Comparison of ENCODE assay signal across 17 cellular contexts in the genomic region with DNA sequence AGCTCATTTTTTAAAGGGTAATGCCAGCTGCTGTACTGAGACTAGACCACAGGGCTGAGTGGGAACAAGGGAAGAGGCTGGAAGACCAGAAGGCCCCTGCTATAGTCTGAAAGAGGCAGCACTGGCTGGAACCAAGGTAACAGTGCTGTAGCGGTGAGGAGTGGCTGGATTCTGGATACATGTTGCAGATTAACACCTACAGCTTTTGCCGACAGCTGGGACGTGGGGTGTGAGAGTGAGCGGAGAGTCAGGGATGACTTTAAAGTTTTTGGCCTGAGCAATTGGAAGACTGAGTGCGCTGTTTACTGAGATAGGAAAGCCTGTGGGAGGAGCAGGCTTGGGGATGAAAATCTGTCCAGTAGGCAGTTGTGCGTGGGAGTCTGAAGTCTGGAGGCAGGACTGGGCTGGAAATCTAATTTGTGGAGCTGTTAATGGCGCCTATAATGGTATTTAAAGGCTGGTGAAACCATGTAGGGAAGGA. TPM values are rescaled to one million over a fixed set of nuclear protein-coding genes. Genes with fewer than 3 reads are reported as not detected.
DNase-seq lines count a peak whose midpoint lies in the region; ATAC-seq and TF ChIP-seq lines count a peak whose summit lies in the region.
"Had no signal": no experiment of that assay in that cellular context is flagged by ENCODE, and none has a peak within 500 bp of the region (broad histone marks: within the 10 kb centered on the region; RNA-seq: fewer than 3 reads in every experiment).

No MANE protein-coding gene starts in this region.

- dilution Hi-C loops in mammary epithelial cell (cut with HindIII; ENCODE audit: low sequenced_read_pairs) = no loop called here

- H3K36me3 ChIP-seq in GM23338 (ENCODE audit: insufficient read depth) = no peaks in the 10 kb centered on the region
- H3K36me3 ChIP-seq in iPS-15b (ENCODE audit: control insufficient read depth, insufficient read depth, low read length) = peaks cover 3% of the 10 kb centered on the region
- H3K36me3 ChIP-seq in mammary epithelial cell (ENCODE audit: insufficient read depth, low read length) = peaks cover 6% of the 10 kb centered on the region

- H3K27ac Mint-ChIP-seq in GM23338 = peak overlapping the region; percentile 95
- H3K27ac Mint-ChIP-seq in activated naive CD8-positive, alpha-beta T cell treated with anti-CD3 and anti-CD28 coated beads, Interleukin-2, amount 10 ng/mL, durations not matched to agents 7 days and 5 days = peak overlapping the region; percentile 5
- H3K27ac Mint-ChIP-seq in T-helper 17 cell = no peak overlapping the region

- H3K9ac ChIP-seq in iPS-15b (ENCODE audit: low read depth, low read length) (peak overlapping the region; percentile 37), mammary epithelial cell (ENCODE audit: insufficient read depth, low read length) (no peak overlapping the region)

- peak; percentile 2 for DNase-seq in GM23338 (ENCODE audit: low spot score)
- DNase-seq in activated naive CD8-positive, alpha-beta T cell treated with anti-CD3 and anti-CD28 coated beads, Interleukin-2, amount 10 ng/mL, durations not matched to agents 7 days and 5 days = no peak
- DNase-seq in posterior cingulate gyrus = peak in 9 of 10 donors; percentile 38 to 92 (median 62)
- DNase-seq in mammary epithelial cell = no peak
- DNase-seq in T-helper 17 cell = no peak
- no peak for DNase-seq in NCI-H2029 treated with DMSO at 0.1 percent for 48 hours (lab: John Stamatoyannopoulos, UW)
- DNase-seq: left colon; NCI-H1436 treated with DMSO at 0.1 percent for 48 hours; NCI-H774; stimulated activated CD4-positive, alpha-beta T cell treated with anti-CD3 and anti-CD28 coated beads, Interleukin-4, amount 100 ng/mL, for 4 hours; stimulated activated naive CD4-positive, alpha-beta T cell treated with Interleukin-2 at 50 U/mL for 16 hours had no signal

- no peak; the same call in 1 of the 3 replicates for ATAC-seq in GM23338
- ATAC-seq in activated naive CD8-positive, alpha-beta T cell treated with anti-CD3 and anti-CD28 coated beads, Interleukin-2, amount 10 ng/mL, durations not matched to agents 7 days and 5 days (ENCODE audit: low read depth) = no peak
- no peak for ATAC-seq in T-helper 17 cell
- no peak for ATAC-seq in GM19467 (IDR thresholded peaks at IDR 0.05; ENCODE audit: unreplicated experiment)

- POLR2A ChIA-PET in activated naive CD8-positive, alpha-beta T cell treated with anti-CD3 and anti-CD28 coated beads, Interleukin-2, amount 10 ng/mL, durations not matched to agents 7 days and 5 days (lab: Charles Lee) = no interaction called here

- H3K9me3 Mint-ChIP-seq in GM23338 = no peaks in the 10 kb centered on the region; the same call in 2 of the 3 replicates
- H3K9me3 Mint-ChIP-seq in activated naive CD8-positive, alpha-beta T cell treated with anti-CD3 and anti-CD28 coated beads, Interleukin-2, amount 10 ng/mL, durations not matched to agents 7 days and 5 days = no peaks in the 10 kb centered on the region

- peaks cover 32% of the 10 kb centered on the region for H3K4me1 Mint-ChIP-seq in GM23338
- peaks cover 4% of the 10 kb centered on the region for H3K4me1 Mint-ChIP-seq in activated naive CD8-positive, alpha-beta T cell treated with anti-CD3 and anti-CD28 coated beads, Interleukin-2, amount 10 ng/mL, durations not matched to agents 7 days and 5 days
- peaks cover 11% of the 10 kb centered on the region for H3K4me1 Mint-ChIP-seq in T-helper 17 cell

- peaks cover 14% of the 10 kb centered on the region for H3K27me3 Mint-ChIP-seq in GM23338 (ENCODE audit: insufficient read depth, low read depth, poor library complexity)
- no peaks in the 10 kb centered on the region for H3K27me3 Mint-ChIP-seq in activated naive CD8-positive, alpha-beta T cell treated with anti-CD3 and anti-CD28 coated beads, Interleukin-2, amount 10 ng/mL, durations not matched to agents 7 days and 5 days
- no peaks in the 10 kb centered on the region for H3K27me3 Mint-ChIP-seq in T-helper 17 cell

- H3K36me3 Mint-ChIP-seq in GM23338 (ENCODE audit: low read depth) (peaks cover 3% of the 10 kb centered on the region; the same call in 2 of the 3 replicates), T-helper 17 cell (ENCODE audit: low read depth) (peaks cover 2% of the 10 kb centered on the region)
- H3K36me3 Mint-ChIP-seq in activated naive CD8-positive, alpha-beta T cell treated with anti-CD3 and anti-CD28 coated beads, Interleukin-2, amount 10 ng/mL, durations not matched to agents 7 days and 5 days = no peaks in the 10 kb centered on the region

- intact Hi-C loops in posterior cingulate gyrus (cut with DNase I) = loop anchor here (1.0 to 10.0 kb wide), 2 partner anchors 41 to 89 kb away; no protein-coding TSS in a partner anchor
- intact Hi-C loops in mammary epithelial cell (cut with micrococcal nuclease) = loop anchor here (1.0 to 10.0 kb wide), 3 partner anchors 90 to 346 kb away; no protein-coding TSS in a partner anchor

- H2AFZ ChIP-seq in GM23338 (no peak overlapping the region), mammary epithelial cell (ENCODE audit: low read depth, low read length) (no peak overlapping the region)

- no peaks in the 10 kb centered on the region; the same call in 1 of the 2 replicates for H3F3A ChIP-seq in GM23338 (replicated peaks; ENCODE audit: low read depth)

- H3K27ac ChIP-seq in GM23338 (ENCODE audit: low read depth) = 0 out of 2 replicates have a peak overlapping the region, but pooled peaks have one; percentile 8
- H3K27ac ChIP-seq in mammary epithelial cell (ENCODE audit: insufficient read depth, low read depth, low read length) = no peak overlapping the region
- H3K27ac ChIP-seq: pancreas had no signal

- no peaks in the 10 kb centered on the region for H3K9me3 ChIP-seq in iPS-15b (ENCODE audit: control insufficient read depth, insufficient read depth, low read length)
- H3K9me3 ChIP-seq in mammary epithelial cell (replicated peaks; ENCODE audit: insufficient read depth, low read length) = no peaks in the 10 kb centered on the region
- no peaks in the 10 kb centered on the region for H3K9me3 ChIP-seq in T-helper 17 cell (ENCODE audit: control insufficient read depth, low read length, poor library complexity, severe bottlenecking)
- H3K9me3 ChIP-seq: pancreas had no signal

- BruUV-seq in mammary epithelial cell (replicated peaks; lab: Mats Ljungman, UMichigan) = no TSS peak

- H3K4me3 Mint-ChIP-seq in GM23338 (no peak overlapping the region; the same call in 2 of the 3 replicates), T-helper 17 cell (no peak overlapping the region)
- no peak overlapping the region for H3K4me3 Mint-ChIP-seq in activated naive CD8-positive, alpha-beta T cell treated with anti-CD3 and anti-CD28 coated beads, Interleukin-2, amount 10 ng/mL, durations not matched to agents 7 days and 5 days

- H4K20me1 ChIP-seq in GM23338 (replicated peaks; ENCODE audit: insufficient read depth) = no peaks in the 10 kb centered on the region
- H4K20me1 ChIP-seq in mammary epithelial cell (ENCODE audit: insufficient read depth, low read length) = no peaks in the 10 kb centered on the region

- 98% methylated on average over 7 of the region's 7 CpGs for WGBS in mammary epithelial cell (ENCODE audit: low coverage, missing lambda C conversion rate)

- H3K27me3 ChIP-seq in GM23338 (ENCODE audit: insufficient read depth) (no peaks in the 10 kb centered on the region), iPS-15b (ENCODE audit: control insufficient read depth, insufficient read depth, low read length) (no peaks in the 10 kb centered on the region), mammary epithelial cell (ENCODE audit: insufficient read depth, low read length) (no peaks in the 10 kb centered on the region)
- H3K27me3 ChIP-seq: pancreas had no signal

- H3K4me1 ChIP-seq in GM23338 (ENCODE audit: insufficient read depth) (peaks cover 3% of the 10 kb centered on the region), iPS-15b (ENCODE audit: control insufficient read depth, insufficient read depth, low read length) (peaks cover 4% of the 10 kb centered on the region), mammary epithelial cell (ENCODE audit: insufficient read depth, low read length) (no peaks in the 10 kb centered on the region)
- H3K4me1 ChIP-seq: pancreas had no signal

- TF ChIP-seq CTCF in GM23338 (conservative IDR thresholded peaks at IDR 0.05; ENCODE audit: low read depth in 2 of 2) (no peak), mammary epithelial cell (conservative IDR thresholded peaks at IDR 0.05 in 1 of 2, IDR thresholded peaks at IDR 0.05 in 1 of 2; ENCODE audit: extremely low read depth in 1 of 2, insufficient read depth in 1 of 2, low read depth in 1 of 2, low read length in 2 of 2) (no peak)

- no peak overlapping the region for H3K4me2 ChIP-seq in GM23338
- no peak overlapping the region for H3K4me2 ChIP-seq in mammary epithelial cell (ENCODE audit: insufficient read depth, low read depth, low read length)

- H3K79me2 ChIP-seq in GM23338 (replicated peaks; ENCODE audit: insufficient read depth) = no peaks in the 10 kb centered on the region
- no peaks in the 10 kb centered on the region for H3K79me2 ChIP-seq in mammary epithelial cell (ENCODE audit: insufficient read depth, low read length)

- CTCF ChIA-PET in mammary epithelial cell (lab: Charles Lee; ENCODE audit: low non-redundant PET) = no interaction called here

- in situ Hi-C loops in mammary epithelial cell (cut with MboI; ENCODE audit: low sequenced_read_pairs in 2 of 2) = no loop called here

- H3K4me3 ChIP-seq in GM23338 = no peak overlapping the region
- no peak overlapping the region for H3K4me3 ChIP-seq in iPS-15b (ENCODE audit: low read depth, low read length)
- no peak overlapping the region for H3K4me3 ChIP-seq in mammary epithelial cell (replicated peaks in 1 of 3; ENCODE audit: insufficient read depth in 1 of 3, low read depth in 2 of 3, low read length in 3 of 3)
- H3K4me3 ChIP-seq: pancreas had no signal

- no peaks in the 10 kb centered on the region for H3K9me2 ChIP-seq in GM23338 (ENCODE audit: insufficient read depth)

TF ChIP-seq in GM23338, 12 proteins besides CTCF, POLR2A, EP300 and RAD21 (continues in another document):
- TF ChIP-seq CREB1 (CRISPR knock-in tag; IDR thresholded peaks at IDR 0.05; ENCODE audit: low read depth) = no peak

RNA-seq across cellular contexts. Expression of a gene that starts 26.5 kb away (rescaled TPM):
- total RNA-seq in GM23338 (2014; rRNA removed; shearing (Covaris generic)) = not detected in 2 replicates
- polyA plus RNA-seq in GM23338 (2016; fragmentation: Nextera tagmentation; extraction: Ambion mirVana) (not detected in 2 replicates), mammary epithelial cell (not detected)
- not detected for total RNA-seq in activated naive CD8-positive, alpha-beta T cell treated with anti-CD3 and anti-CD28 coated beads, Interleukin-2, amount 10 ng/mL, durations not matched to agents 7 days and 5 days
- total RNA-seq in mammary epithelial cell (under 1 TPM in 1 of 2 donors, not detected in 1; 0.56 TPM), T-helper 17 cell (1 to 10 TPM in 1 of 2 donors, under 1 TPM in 1; 0.31 to 1.2 TPM)
- not detected for polyA minus RNA-seq in mammary epithelial cell
- total RNA-seq: Daoy, frontal cortex had no signal
- polyA plus RNA-seq: BJ had no signal

Comparison
In these comparisons a context has a peak if more than half of its experiments do, and no peak if none do; other contexts are left out.
1. DNase-seq: peak in GM23338 (single experiment) and posterior cingulate gyrus (9 of 10); none in activated naive CD8-positive, alpha-beta T cell treated with anti-CD3 and anti-CD28 coated beads, Interleukin-2, amount 10 ng/mL, durations not matched to agents 7 days and 5 days (single experiment), mammary epithelial cell (single experiment), T-helper 17 cell (0 of 3) and NCI-H2029 treated with DMSO at 0.1 percent for 48 hours (single experiment).